In genomic region chr9:35073276-35073607, GRCh38 we compare ENCODE assay signal across 8 cellular contexts. TPM values are rescaled to one million over a fixed set of nuclear protein-coding genes. Genes with fewer than 3 reads are reported as not detected.
DNase-seq lines count a peak whose midpoint lies in the region; ATAC-seq lines count a peak whose summit lies in the region.

No MANE protein-coding gene starts in this region.

- H3K9ac ChIP-seq in iPS-18a (ENCODE audit: low read length) (no peak overlapping the region), subcutaneous abdominal adipose tissue (ENCODE audit: low read length in 5 of 5) (no peak overlapping the region)

- H3K36me3 Mint-ChIP-seq in activated CD8-positive, alpha-beta memory T cell treated with anti-CD3 and anti-CD28 coated beads, Interleukin-2, amount 10 ng/mL, durations not matched to agents 7 days and 5 days: peaks cover 43% of the 10 kb centered on the region
- peaks cover 79% of the 10 kb centered on the region for H3K36me3 Mint-ChIP-seq in activated CD8-positive, alpha-beta T cell treated with anti-CD3 and anti-CD28 coated beads, Interleukin-2, amount 10 ng/mL, durations not matched to agents 7 days and 5 days (ENCODE audit: low read depth)

- H3K9me3 Mint-ChIP-seq in activated CD8-positive, alpha-beta memory T cell treated with anti-CD3 and anti-CD28 coated beads, Interleukin-2, amount 10 ng/mL, durations not matched to agents 7 days and 5 days (ENCODE audit: low read depth): no peaks in the 10 kb centered on the region
- no peaks in the 10 kb centered on the region for H3K9me3 Mint-ChIP-seq in activated CD8-positive, alpha-beta T cell treated with anti-CD3 and anti-CD28 coated beads, Interleukin-2, amount 10 ng/mL, durations not matched to agents 7 days and 5 days (ENCODE audit: insufficient read depth)

- peak overlapping the region; percentile 79 for H3K4me3 Mint-ChIP-seq in activated CD8-positive, alpha-beta memory T cell treated with anti-CD3 and anti-CD28 coated beads, Interleukin-2, amount 10 ng/mL, durations not matched to agents 7 days and 5 days
- peak overlapping the region; percentile 92 for H3K4me3 Mint-ChIP-seq in activated CD8-positive, alpha-beta T cell treated with anti-CD3 and anti-CD28 coated beads, Interleukin-2, amount 10 ng/mL, durations not matched to agents 7 days and 5 days

- peaks cover 68% of the 10 kb centered on the region for H3K4me1 Mint-ChIP-seq in activated CD8-positive, alpha-beta memory T cell treated with anti-CD3 and anti-CD28 coated beads, Interleukin-2, amount 10 ng/mL, durations not matched to agents 7 days and 5 days
- peaks cover 58% of the 10 kb centered on the region for H3K4me1 Mint-ChIP-seq in activated CD8-positive, alpha-beta T cell treated with anti-CD3 and anti-CD28 coated beads, Interleukin-2, amount 10 ng/mL, durations not matched to agents 7 days and 5 days (ENCODE audit: low read depth)

- DNase-seq in activated CD8-positive, alpha-beta memory T cell treated with anti-CD3 and anti-CD28 coated beads, Interleukin-2, amount 10 ng/mL, durations not matched to agents 7 days and 5 days: no peak
- no peak for DNase-seq in activated CD8-positive, alpha-beta memory T cell treated with anti-CD3 and anti-CD28 coated beads for 24 hours
- DNase-seq in activated CD8-positive, alpha-beta T cell treated with anti-CD3 and anti-CD28 coated beads, Interleukin-2, amount 10 ng/mL, durations not matched to agents 7 days and 5 days: no peak
- no peak for DNase-seq in RPMI8226

- H3K4me3 ChIP-seq in iPS-18a (ENCODE audit: low read length): peak overlapping the region; percentile 1
- H3K4me3 ChIP-seq in subcutaneous abdominal adipose tissue (ENCODE audit: low read depth in 1 of 5, low read length in 5 of 5): peak overlapping the region; percentile 20 to 85 (median 59)

- no peak overlapping the region for H3K27ac ChIP-seq in iPS-18a (ENCODE audit: low read length)
- peak overlapping the region; percentile 15 for H3K27ac ChIP-seq in subcutaneous abdominal adipose tissue (ENCODE audit: low read depth, low read length)

- ATAC-seq in activated CD8-positive, alpha-beta memory T cell treated with anti-CD3 and anti-CD28 coated beads, Interleukin-2, amount 10 ng/mL, durations not matched to agents 7 days and 5 days: no peak
- ATAC-seq in activated CD8-positive, alpha-beta T cell treated with anti-CD3 and anti-CD28 coated beads, Interleukin-2, amount 10 ng/mL, durations not matched to agents 7 days and 5 days: no peak
- no peak for ATAC-seq in GM19351 (IDR thresholded peaks at IDR 0.05; ENCODE audit: unreplicated experiment)
- no peak for ATAC-seq in GM21526 (IDR thresholded peaks at IDR 0.05; ENCODE audit: low FRiP score, unreplicated experiment)

- H3K27me3 Mint-ChIP-seq in activated CD8-positive, alpha-beta memory T cell treated with anti-CD3 and anti-CD28 coated beads, Interleukin-2, amount 10 ng/mL, durations not matched to agents 7 days and 5 days: no peaks in the 10 kb centered on the region
- no peaks in the 10 kb centered on the region for H3K27me3 Mint-ChIP-seq in activated CD8-positive, alpha-beta T cell treated with anti-CD3 and anti-CD28 coated beads, Interleukin-2, amount 10 ng/mL, durations not matched to agents 7 days and 5 days (ENCODE audit: low read depth)

- CTCF ChIA-PET in activated CD8-positive, alpha-beta memory T cell treated with anti-CD3 and anti-CD28 coated beads, Interleukin-2, amount 10 ng/mL, durations not matched to agents 7 days and 5 days (lab: Charles Lee): interaction anchor here (1.8 to 4.8 kb wide), 2 partner anchors 11 to 22 kb away, joined by 5 to 35 read pairs; partner anchors contain the start of gene PIGO
- CTCF ChIA-PET in activated CD8-positive, alpha-beta T cell treated with anti-CD3 and anti-CD28 coated beads, Interleukin-2, amount 10 ng/mL, durations not matched to agents 7 days and 5 days (lab: Charles Lee): no interaction called here

- peaks cover 7% of the 10 kb centered on the region for H3K4me1 ChIP-seq in iPS-18a (ENCODE audit: control insufficient read depth, low read depth, low read length)
- H3K4me1 ChIP-seq in subcutaneous abdominal adipose tissue (ENCODE audit: control insufficient read depth in 5 of 5, insufficient read depth in 5 of 5, low read length in 5 of 5): peaks cover 9 to 42% (median 39%) of the 10 kb centered on the region in 5 donors

- peak overlapping the region; percentile 96 for H3K27ac Mint-ChIP-seq in activated CD8-positive, alpha-beta memory T cell treated with anti-CD3 and anti-CD28 coated beads, Interleukin-2, amount 10 ng/mL, durations not matched to agents 7 days and 5 days
- H3K27ac Mint-ChIP-seq in activated CD8-positive, alpha-beta T cell treated with anti-CD3 and anti-CD28 coated beads, Interleukin-2, amount 10 ng/mL, durations not matched to agents 7 days and 5 days: peak overlapping the region; percentile 96

- H3K9me3 ChIP-seq in iPS-18a (ENCODE audit: control insufficient read depth, low read depth, low read length) (no peaks in the 10 kb centered on the region), subcutaneous abdominal adipose tissue (ENCODE audit: control insufficient read depth in 5 of 5, low read length in 5 of 5) (no peaks in the 10 kb centered on the region)

- peaks cover 44% of the 10 kb centered on the region for H3K36me3 ChIP-seq in iPS-18a (ENCODE audit: control insufficient read depth, low read depth, low read length)
- peaks cover 0 to 29% (median 4%) of the 10 kb centered on the region in 5 donors for H3K36me3 ChIP-seq in subcutaneous abdominal adipose tissue (ENCODE audit: control insufficient read depth in 5 of 5, insufficient read depth in 5 of 5, low read length in 5 of 5)

- H3K27me3 ChIP-seq in iPS-18a (ENCODE audit: control insufficient read depth, insufficient read depth, low read length) (no peaks in the 10 kb centered on the region), subcutaneous abdominal adipose tissue (ENCODE audit: control insufficient read depth in 5 of 5, insufficient read depth in 4 of 5, low read length in 5 of 5) (no peaks in the 10 kb centered on the region)

- POLR2A ChIA-PET in activated CD8-positive, alpha-beta T cell treated with anti-CD3 and anti-CD28 coated beads, Interleukin-2, amount 10 ng/mL, durations not matched to agents 7 days and 5 days (lab: Charles Lee): interaction anchor here (0.9 to 2.9 kb wide), 3 partner anchors 20 to 42 kb away, joined by 6 to 43 read pairs (median 10); partner anchors contain the start of gene PIGO

RNA-seq across cellular contexts. Expression of gene VCP, which starts 0.8 kb away (rescaled TPM):
- 100 to 1,000 TPM; 222 to 298 TPM for total RNA-seq in activated CD8-positive, alpha-beta memory T cell treated with anti-CD3 and anti-CD28 coated beads, Interleukin-2, amount 10 ng/mL, durations not matched to agents 7 days and 5 days
- 100 to 1,000 TPM; 214 to 217 TPM for total RNA-seq in activated CD8-positive, alpha-beta T cell treated with anti-CD3 and anti-CD28 coated beads, Interleukin-2, amount 10 ng/mL, durations not matched to agents 7 days and 5 days

RNA-seq across cellular contexts. Expression of gene FANCG, which starts 6.5 kb away (rescaled TPM):
- 100 to 1,000 TPM; 121 to 141 TPM for total RNA-seq in activated CD8-positive, alpha-beta memory T cell treated with anti-CD3 and anti-CD28 coated beads, Interleukin-2, amount 10 ng/mL, durations not matched to agents 7 days and 5 days
- 100 to 1,000 TPM; 125 to 136 TPM for total RNA-seq in activated CD8-positive, alpha-beta T cell treated with anti-CD3 and anti-CD28 coated beads, Interleukin-2, amount 10 ng/mL, durations not matched to agents 7 days and 5 days

RNA-seq across cellular contexts. Expression of gene PIGO, which starts 23.1 kb away (rescaled TPM):
- total RNA-seq in activated CD8-positive, alpha-beta memory T cell treated with anti-CD3 and anti-CD28 coated beads, Interleukin-2, amount 10 ng/mL, durations not matched to agents 7 days and 5 days: 10 to 100 TPM; 28.5 to 31.6 TPM
- 10 to 100 TPM; 22.6 to 23.0 TPM for total RNA-seq in activated CD8-positive, alpha-beta T cell treated with anti-CD3 and anti-CD28 coated beads, Interleukin-2, amount 10 ng/mL, durations not matched to agents 7 days and 5 days

RNA-seq across cellular contexts. Expression of gene STOML2, which starts 29.7 kb away (rescaled TPM):
- 100 to 1,000 TPM; 145 to 169 TPM for total RNA-seq in activated CD8-positive, alpha-beta memory T cell treated with anti-CD3 and anti-CD28 coated beads, Interleukin-2, amount 10 ng/mL, durations not matched to agents 7 days and 5 days
- 100 to 1,000 TPM; 130 to 138 TPM for total RNA-seq in activated CD8-positive, alpha-beta T cell treated with anti-CD3 and anti-CD28 coated beads, Interleukin-2, amount 10 ng/mL, durations not matched to agents 7 days and 5 days

RNA-seq across cellular contexts. Expression of gene ATOSB, which starts 42.4 kb away (rescaled TPM):
- total RNA-seq in activated CD8-positive, alpha-beta memory T cell treated with anti-CD3 and anti-CD28 coated beads, Interleukin-2, amount 10 ng/mL, durations not matched to agents 7 days and 5 days: 10 to 100 TPM; 15.9 to 17.1 TPM
- 10 to 100 TPM; 14.5 to 17.0 TPM for total RNA-seq in activated CD8-positive, alpha-beta T cell treated with anti-CD3 and anti-CD28 coated beads, Interleukin-2, amount 10 ng/mL, durations not matched to agents 7 days and 5 days
